Comparison of ENCODE assay signal across 26 cellular contexts in the genomic region with DNA sequence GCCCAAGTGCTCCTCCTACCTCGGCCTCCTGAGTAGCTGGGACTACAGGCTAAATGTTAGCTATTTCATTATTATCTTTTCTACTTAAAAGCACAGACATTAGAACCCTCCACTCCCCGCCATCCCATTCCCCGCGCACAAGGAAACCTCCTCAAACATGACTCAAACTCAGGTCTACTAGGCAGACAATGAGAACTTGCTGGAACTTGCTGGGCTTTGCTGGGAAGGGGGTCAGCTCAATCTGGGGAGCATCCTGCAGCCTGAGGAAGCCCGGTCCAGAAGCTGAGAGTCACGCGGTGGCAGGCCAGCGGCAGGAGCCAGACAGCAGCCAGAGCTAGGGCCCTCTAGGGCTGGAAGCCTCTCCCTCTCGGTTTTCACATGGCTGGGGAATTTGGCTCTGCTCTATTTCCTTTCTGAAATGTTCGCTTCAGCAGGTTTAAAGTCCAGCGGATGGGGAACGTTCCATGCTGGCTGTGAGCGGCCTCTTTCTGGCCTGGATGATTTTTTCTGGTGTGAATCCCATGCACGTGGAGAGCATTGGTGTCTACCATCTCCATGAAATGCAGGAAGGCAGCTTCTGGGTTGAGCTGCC.
A peak's percentile ranks its signal among the peaks of the same experiment; 100 is the strongest.
DNase-seq lines count a peak whose midpoint lies in the region; ATAC-seq, FAIRE-seq and TF ChIP-seq lines count a peak whose summit lies in the region.
"Had no signal": no experiment of that assay in that cellular context is flagged by ENCODE, and none has a peak within 500 bp of the region (broad histone marks: within the 10 kb centered on the region; RNA-seq: fewer than 3 reads in every experiment).

No MANE protein-coding gene starts in this region.

- H2BK15ac ChIP-seq in H1 (ENCODE audit: low read length) = peak overlapping the region; percentile 31; the same call in 1 of the 2 replicates

- H3K14ac ChIP-seq in H1 (ENCODE audit: insufficient read length) = no peak overlapping the region

- no peak overlapping the region for H4K8ac ChIP-seq in H1 (ENCODE audit: extremely low read depth, insufficient read depth, low read length)

- H4K5ac ChIP-seq in H1 (ENCODE audit: insufficient read length, low read depth, low read length) = no peak overlapping the region

- in situ Hi-C loops in KBM-7 (cut with MboI; ENCODE audit: low pct_unique_long_range_greater_than_20kb, low sequenced_read_pairs) = no loop called here

- H3K9me3 ChIP-seq in H1 (ENCODE audit: insufficient read depth in 2 of 2, low read depth in 1 of 2, low read length in 1 of 2) (no peaks in the 10 kb centered on the region), parathyroid adenoma (ENCODE audit: control insufficient read depth, low read length) (no peaks in the 10 kb centered on the region), PC-9 (ENCODE audit: insufficient read depth, low read depth) (no peaks in the 10 kb centered on the region)
- H3K9me3 ChIP-seq: BLaER1 treated with 17β-estradiol and CSF1 and Interleukin-3, amounts not matched to agents 10 nM and 100 nM; heart left ventricle; sigmoid colon; SK-N-SH; suprapubic skin had no signal

- H3K18ac ChIP-seq in H1 (ENCODE audit: extremely low read depth, low read length) = no peak overlapping the region

- no peak for TF ChIP-seq EP300 in H1 (IDR thresholded peaks at IDR 0.05; ENCODE audit: borderline replicate concordance in 1 of 2, low read depth in 2 of 2, low read length in 2 of 2)

- H3K79me2 ChIP-seq in H1 (ENCODE audit: control insufficient read depth in 1 of 2, insufficient read depth in 2 of 2, low read length in 2 of 2) (no peaks in the 10 kb centered on the region), parathyroid adenoma (no peaks in the 10 kb centered on the region), PC-9 (ENCODE audit: low read depth) (no peaks in the 10 kb centered on the region)

- H3K9ac ChIP-seq in H1 (replicated peaks in 1 of 4; ENCODE audit: extremely low read depth in 1 of 4, low read depth in 3 of 4, low read length in 3 of 4) (0 out of 7 replicates have a peak overlapping the region, but pooled peaks of 1 of the 4 experiments have one; percentile 3), parathyroid adenoma (no peak overlapping the region)
- H3K9ac ChIP-seq: BLaER1 treated with 17β-estradiol and CSF1 and Interleukin-3, amounts not matched to agents 10 nM and 100 nM; SK-N-SH had no signal

- DNase-seq in HPDE6-E6E7 (ENCODE audit: extremely low spot score) (peak; percentile 63), H1 (ENCODE audit: low read depth in 1 of 2, low spot score in 2 of 2) (no peak), left lobe of liver (ENCODE audit: low spot score) (peak; percentile 77), nucleus accumbens (lab: John Stamatoyannopoulos, UW) (no peak), PC-9 (no peak), KBM-7 (no peak)
- no peak for DNase-seq in activated CD4-positive, CD25-positive, alpha-beta regulatory T cell (lab: John Stamatoyannopoulos, UW)
- DNase-seq: activated effector memory CD4-positive, alpha-beta T cell treated with Interleukin-2 at 50 U/mL for 16 hours; activated T-cell treated with anti-CD3 and anti-CD28 coated beads for 4 hours; GF-D8; heart left ventricle; left colon; NCI-H2081; NCI-H226; NCI-H748 treated with DMSO at 0.1 percent for 48 hours; sigmoid colon; SK-N-SH; stimulated activated naive B cell treated with anti-CD40 and anti-IgM and Interleukin-4, amounts not matched to agents 10 μg/mL and 1 μg/mL and 100 μg/mL, for 72 hours had no signal

- no peak overlapping the region for H3K4ac ChIP-seq in H1 (replicated peaks; ENCODE audit: insufficient read length, low read depth, low read length)

- no peak overlapping the region for H2BK12ac ChIP-seq in H1 (ENCODE audit: low read depth, low read length)

- TF ChIP-seq CTCF in H1 (IDR thresholded peaks at IDR 0.05; ENCODE audit: control extremely low read depth in 1 of 3, insufficient read depth in 1 of 3, low read depth in 1 of 3, low read length in 3 of 3) (no peak), parathyroid adenoma (IDR thresholded peaks at IDR 0.05) (no peak), PC-9 (conservative IDR thresholded peaks at IDR 0.05) (no peak)

- no peaks in the 10 kb centered on the region for H3K79me1 ChIP-seq in H1 (ENCODE audit: low read depth, low read length)

- H3K23me2 ChIP-seq in H1 (ENCODE audit: low read depth, low read length) = no peaks in the 10 kb centered on the region

- H3K27ac ChIP-seq in H1 (ENCODE audit: low read depth, low read length) = no peak overlapping the region
- H3K27ac ChIP-seq in parathyroid adenoma = peak overlapping the region; percentile 97
- no peak overlapping the region for H3K27ac ChIP-seq in PC-9
- H3K27ac ChIP-seq: BLaER1 treated with 17β-estradiol and CSF1 and Interleukin-3, amounts not matched to agents 10 nM and 100 nM; heart left ventricle; RWPE1; sigmoid colon; suprapubic skin had no signal

- no peak for TF ChIP-seq RAD21 in H1 (IDR thresholded peaks at IDR 0.05 in 1 of 2, conservative IDR thresholded peaks at IDR 0.05 in 1 of 2; ENCODE audit: low read depth in 2 of 2, low read length in 2 of 2)

- intact Hi-C loops in PC-9 (cut with micrococcal nuclease; ENCODE audit: unreplicated experiment) = no loop called here

- no peak overlapping the region for H2AFZ ChIP-seq in H1 (ENCODE audit: low read length)
- H2AFZ ChIP-seq in parathyroid adenoma = peak overlapping the region; percentile 44
- H2AFZ ChIP-seq in PC-9 = no peak overlapping the region

- 87% methylated on average over 14 of the region's 14 CpGs; no CpG with 5 or more reads in 1 of the 2 experiments for WGBS in H1 (ENCODE audit: extremely low coverage in 1 of 2, insufficient coverage in 1 of 2, insufficient read length in 1 of 2, insufficient replicate concordance in 2 of 2, low coverage in 1 of 2, low lambda C conversion rate in 2 of 2, missing lambda C conversion rate in 1 of 2), 2 experiments

- no peak overlapping the region for H3K56ac ChIP-seq in H1 (replicated peaks; ENCODE audit: insufficient read length, low read depth, low read length)

- H4K20me1 ChIP-seq in H1 (replicated peaks in 1 of 2; ENCODE audit: control insufficient read depth in 1 of 2, insufficient read depth in 2 of 2, low read length in 2 of 2) = no peaks in the 10 kb centered on the region
- H4K20me1 ChIP-seq in PC-9 (ENCODE audit: insufficient read depth) = no peaks in the 10 kb centered on the region

- H2BK120ac ChIP-seq in H1 (replicated peaks; ENCODE audit: low read depth, low read length) = no peak overlapping the region

- H3K4me2 ChIP-seq in H1 (ENCODE audit: insufficient read depth in 1 of 2, low read depth in 2 of 2, low read length in 2 of 2) (no peak overlapping the region), parathyroid adenoma (ENCODE audit: low read length) (peak overlapping the region; percentile 13), PC-9 (no peak overlapping the region)
- H3K4me2 ChIP-seq: BLaER1 treated with 17β-estradiol and CSF1 and Interleukin-3, amounts not matched to agents 10 nM and 100 nM; SK-N-SH had no signal

- H2BK5ac ChIP-seq in H1 (ENCODE audit: low read depth, low read length) = no peak overlapping the region

- no peaks in the 10 kb centered on the region for H3K9me2 ChIP-seq in PC-9 (ENCODE audit: insufficient read depth)
- H3K9me2 ChIP-seq: SK-N-SH had no signal

- FAIRE-seq in H1 (lab: Jason Lieb, UNC) = no peak
- FAIRE-seq: K562, urothelium cell line had no signal

- H3K4me3 ChIP-seq in H1 (ENCODE audit: extremely low read depth in 1 of 4, insufficient read depth in 2 of 4, low read depth in 3 of 4, low read length in 4 of 4) (no peak overlapping the region), parathyroid adenoma (ENCODE audit: low read depth, low read length) (no peak overlapping the region), PC-9 (no peak overlapping the region)
- H3K4me3 ChIP-seq: BLaER1 treated with 17β-estradiol and CSF1 and Interleukin-3, amounts not matched to agents 10 nM and 100 nM; heart left ventricle; K562; sigmoid colon; suprapubic skin had no signal

- H3K36me3 ChIP-seq in H1 (ENCODE audit: control insufficient read depth in 2 of 4, insufficient read depth in 4 of 4, low read length in 3 of 4) (no peaks in the 10 kb centered on the region), parathyroid adenoma (ENCODE audit: control insufficient read depth, insufficient read depth, low read length) (no peaks in the 10 kb centered on the region), PC-9 (ENCODE audit: low read depth) (no peaks in the 10 kb centered on the region)
- H3K36me3 ChIP-seq: BLaER1 treated with 17β-estradiol and CSF1 and Interleukin-3, amounts not matched to agents 10 nM and 100 nM; heart left ventricle; sigmoid colon; suprapubic skin had no signal

- H2AK5ac ChIP-seq in H1 (ENCODE audit: low read depth, low read length) = no peak overlapping the region

- no peaks in the 10 kb centered on the region; the same call in 1 of the 2 replicates for H3F3A ChIP-seq in PC-9 (ENCODE audit: insufficient read depth, low read depth)

- H3K27me3 ChIP-seq in H1 (replicated peaks in 1 of 4; ENCODE audit: control insufficient read depth in 3 of 4, extremely low read depth in 1 of 4, insufficient read depth in 3 of 4, low read length in 3 of 4) (peaks cover 0 to 9% (median 4%) of the 10 kb centered on the region in 4 experiments; a peak in 4 of 7 replicates), parathyroid adenoma (ENCODE audit: control insufficient read depth, insufficient read depth, low read length) (no peaks in the 10 kb centered on the region), PC-9 (ENCODE audit: insufficient read depth, low read depth) (peaks cover 37% of the 10 kb centered on the region)
- H3K27me3 ChIP-seq: BLaER1 treated with 17β-estradiol and CSF1 and Interleukin-3, amounts not matched to agents 10 nM and 100 nM had no signal

- no peak for TF ChIP-seq POLR2A in H1 (IDR thresholded peaks at IDR 0.05; ENCODE audit: control extremely low read depth in 1 of 2, low read depth in 2 of 2, low read length in 2 of 2)

- H3K4me1 ChIP-seq in H1 (replicated peaks in 1 of 4; ENCODE audit: control insufficient read depth in 3 of 4, insufficient read depth in 4 of 4, low read length in 3 of 4) = peaks cover 0 to 28% (median 15%) of the 10 kb centered on the region in 4 experiments; a peak in 6 of 7 replicates
- H3K4me1 ChIP-seq in parathyroid adenoma = peaks cover 75% of the 10 kb centered on the region
- 0 out of 2 replicates have a peak, but pooled peaks cover 4% of the 10 kb centered on the region for H3K4me1 ChIP-seq in PC-9 (replicated peaks; ENCODE audit: insufficient read depth)
- H3K4me1 ChIP-seq: BLaER1 treated with 17β-estradiol and CSF1 and Interleukin-3, amounts not matched to agents 10 nM and 100 nM; sigmoid colon had no signal

- H3K23ac ChIP-seq in H1 (ENCODE audit: insufficient read length) = no peak overlapping the region

- BruUV-seq in PC-9 (replicated peaks; lab: Mats Ljungman, UMichigan) = no TSS peak

- no peak overlapping the region for H4K91ac ChIP-seq in H1 (replicated peaks; ENCODE audit: insufficient read length, low read length)

- POLR2A ChIA-PET in H1 (lab: Charles Lee; ENCODE audit: partially characterized antibody) (interaction anchor here (1.2 to 1.7 kb wide), 3 partner anchors 8 to 37 kb away, joined by 3 read pairs; no protein-coding TSS in a partner anchor), PC-9 (lab: Charles Lee; ENCODE audit: unreplicated experiment) (no interaction called here)

- no peak overlapping the region for H2BK20ac ChIP-seq in H1 (ENCODE audit: low read length)

- CTCF ChIA-PET in H1 (lab: Charles Lee; ENCODE audit: partially characterized antibody) (interaction anchor here (0.6 to 4.7 kb wide), 16 partner anchors 8 to 1302 kb away, joined by 3 to 31 read pairs (median 5); no protein-coding TSS in a partner anchor), PC-9 (lab: Charles Lee) (no interaction called here)

- ATAC-seq in left lobe of liver = peak; percentile 84
- ATAC-seq: HCT116; K562; natural killer cell treated with Interleukin-12 subunit alpha and Interleukin-12 subunit beta and Interleukin-15 and Interleukin-18, amount 100 ng/mL, for 72 hours; stimulated activated naive B cell treated with anti-CD40 and anti-IgM and Interleukin-4, amounts not matched to agents 10 μg/mL and 1 μg/mL and 100 μg/mL, for 72 hours had no signal

Comparison
In these comparisons a context has a peak if more than half of its experiments do, and no peak if none do; other contexts are left out.
1. DNase-seq: peak in HPDE6-E6E7 (single experiment) and left lobe of liver (single experiment); none in H1 (0 of 2), activated CD4-positive, CD25-positive, alpha-beta regulatory T cell (0 of 4), nucleus accumbens (0 of 56), PC-9 (0 of 2) and KBM-7 (single experiment).